ENCODE assay signal across 8 cellular contexts in the genomic region with DNA sequence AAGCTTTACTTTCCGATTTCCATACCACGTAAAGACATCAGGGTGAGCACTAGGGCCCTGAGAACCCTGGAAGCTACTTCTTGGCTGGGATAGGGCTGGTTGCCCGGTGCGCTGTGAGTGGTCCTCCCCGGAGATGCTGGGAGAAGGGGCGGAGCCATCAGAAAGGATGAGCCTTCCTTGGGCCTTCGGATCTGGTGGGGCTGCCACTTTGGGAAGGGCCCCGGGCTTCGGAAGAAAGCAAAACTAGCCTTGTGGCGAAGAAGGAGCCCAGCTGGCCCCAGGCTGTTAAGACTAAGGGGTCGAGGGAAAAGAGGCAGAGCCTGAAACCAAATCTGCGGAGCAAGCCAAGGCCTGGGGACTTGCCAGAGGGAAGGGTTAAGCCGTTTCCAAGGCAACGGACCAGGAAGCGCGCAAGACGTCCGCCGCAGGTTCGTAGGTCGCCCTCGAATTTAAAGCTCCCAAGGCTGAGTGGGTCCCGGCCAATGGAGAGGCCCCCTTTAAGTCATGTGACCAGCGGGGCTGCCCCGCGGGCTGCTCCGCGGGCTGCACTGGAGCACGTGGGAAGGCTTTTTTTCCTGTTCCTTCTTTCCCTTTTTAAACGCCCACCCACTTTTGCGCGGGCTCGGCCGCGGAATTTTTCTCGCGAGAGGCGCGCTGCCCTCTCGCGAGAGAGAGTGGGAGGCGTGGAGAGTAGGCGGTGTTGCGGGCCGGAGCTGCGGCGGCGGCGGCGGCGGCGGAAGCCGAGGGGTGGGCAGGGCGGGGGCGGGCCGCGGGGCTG. TPM values are rescaled to one million over a fixed set of nuclear protein-coding genes. Genes with fewer than 3 reads are reported as not detected.
DNase-seq lines count a peak whose midpoint lies in the region; ATAC-seq and TF ChIP-seq lines count a peak whose summit lies in the region.

No MANE protein-coding gene starts in this region.

- peak overlapping the region; percentile 74 for H3K4me2 ChIP-seq in mammary epithelial cell (ENCODE audit: insufficient read depth, low read depth, low read length)

- peak overlapping the region; percentile 82 for H3K27ac ChIP-seq in VCaP
- peak overlapping the region; percentile 86 for H3K27ac ChIP-seq in mammary epithelial cell (ENCODE audit: insufficient read depth, low read depth, low read length)
- H3K27ac ChIP-seq in iPS-20b (ENCODE audit: low read length): peak overlapping the region; percentile 65
- H3K27ac ChIP-seq in skeletal muscle tissue (ENCODE audit: low read depth, low read length): peak overlapping the region; percentile 84

- DNase-seq in ACHN (peak; percentile 97), NCI-H2171 treated with DMSO at 0.1 percent for 48 hours (lab: John Stamatoyannopoulos, UW) (peak; percentile 92), mammary epithelial cell (peak; percentile 97)

- peak; percentile 81 for ATAC-seq in GM18870 (IDR thresholded peaks at IDR 0.05; ENCODE audit: unreplicated experiment)
- ATAC-seq in HG03108 (IDR thresholded peaks at IDR 0.05; ENCODE audit: unreplicated experiment): peak; percentile 74

- H3K4me3 ChIP-seq in mammary epithelial cell (replicated peaks in 1 of 3; ENCODE audit: insufficient read depth in 1 of 3, low read depth in 2 of 3, low read length in 3 of 3): peak overlapping the region; percentile 76 to 90 (median 87)
- H3K4me3 ChIP-seq in iPS-20b (ENCODE audit: low read length): peak overlapping the region; percentile 88
- H3K4me3 ChIP-seq in skeletal muscle tissue (ENCODE audit: low read length in 3 of 3): peak overlapping the region; percentile 78 to 89 (median 86)

- H3K36me3 ChIP-seq in mammary epithelial cell (ENCODE audit: insufficient read depth, low read length) (no peaks in the 10 kb centered on the region), iPS-20b (ENCODE audit: insufficient read depth, low read depth, low read length) (no peaks in the 10 kb centered on the region), skeletal muscle tissue (ENCODE audit: control insufficient read depth in 3 of 3, insufficient read depth in 3 of 3, low read length in 3 of 3) (no peaks in the 10 kb centered on the region)

- intact Hi-C loops in mammary epithelial cell (cut with micrococcal nuclease): no loop called here

- 3% methylated on average over 14 of the region's 57 CpGs for WGBS in mammary epithelial cell (ENCODE audit: low coverage, missing lambda C conversion rate)

- H3K27me3 ChIP-seq in mammary epithelial cell (ENCODE audit: insufficient read depth, low read length) (no peaks in the 10 kb centered on the region), iPS-20b (ENCODE audit: insufficient read depth, low read length) (no peaks in the 10 kb centered on the region), skeletal muscle tissue (ENCODE audit: control insufficient read depth in 3 of 3, insufficient read depth in 3 of 3, low read length in 3 of 3) (peaks cover 0 to 5% (median 0%) of the 10 kb centered on the region in 3 donors)

- peak overlapping the region; percentile 97 for H2AFZ ChIP-seq in mammary epithelial cell (ENCODE audit: low read depth, low read length)

- H3K4me1 ChIP-seq in mammary epithelial cell (ENCODE audit: insufficient read depth, low read length) (peaks cover 21% of the 10 kb centered on the region), iPS-20b (ENCODE audit: insufficient read depth, low read length) (peaks cover 14% of the 10 kb centered on the region; the same call in 1 of the 2 replicates), skeletal muscle tissue (ENCODE audit: control insufficient read depth in 3 of 3, insufficient read depth in 3 of 3, low read length in 3 of 3) (peaks cover 6 to 18% (median 16%) of the 10 kb centered on the region in 3 donors)

- H3K9ac ChIP-seq in mammary epithelial cell (ENCODE audit: insufficient read depth, low read length): peak overlapping the region; percentile 65
- peak overlapping the region; percentile 83; the same call in 1 of the 2 replicates for H3K9ac ChIP-seq in iPS-20b (ENCODE audit: low read depth, low read length)
- H3K9ac ChIP-seq in skeletal muscle tissue (ENCODE audit: low read depth in 1 of 3, low read length in 3 of 3): peak overlapping the region; percentile 58 to 70 (median 65)

- TF ChIP-seq CTCF in VCaP (conservative IDR thresholded peaks at IDR 0.05) (no peak), mammary epithelial cell (conservative IDR thresholded peaks at IDR 0.05 in 1 of 2, IDR thresholded peaks at IDR 0.05 in 1 of 2; ENCODE audit: extremely low read depth in 1 of 2, insufficient read depth in 1 of 2, low read depth in 1 of 2, low read length in 2 of 2) (no peak)

- dilution Hi-C loops in mammary epithelial cell (cut with HindIII; ENCODE audit: low sequenced_read_pairs): no loop called here

- peaks cover 43% of the 10 kb centered on the region for H3K79me2 ChIP-seq in mammary epithelial cell (ENCODE audit: insufficient read depth, low read length)

- CTCF ChIA-PET in mammary epithelial cell (lab: Charles Lee; ENCODE audit: low non-redundant PET): no interaction called here

- in situ Hi-C loops in ACHN (cut with HindIII; ENCODE audit: low pct_ligation_motif_present, low pct_unique_long_range_greater_than_20kb, low sequenced_read_pairs) (no loop called here), mammary epithelial cell (cut with MboI; ENCODE audit: low sequenced_read_pairs in 2 of 2) (no loop called here)

- no TSS peak for BruUV-seq in mammary epithelial cell (replicated peaks; lab: Mats Ljungman, UMichigan)

- no peaks in the 10 kb centered on the region for H3K9me3 ChIP-seq in mammary epithelial cell (replicated peaks; ENCODE audit: insufficient read depth, low read length)
- H3K9me3 ChIP-seq in iPS-20b (ENCODE audit: insufficient read depth, low read depth, low read length): peaks cover 7% of the 10 kb centered on the region; the same call in 1 of the 2 replicates
- H3K9me3 ChIP-seq in skeletal muscle tissue (ENCODE audit: control insufficient read depth in 3 of 3, low read length in 3 of 3): no peaks in the 10 kb centered on the region

- no peaks in the 10 kb centered on the region for H4K20me1 ChIP-seq in mammary epithelial cell (ENCODE audit: insufficient read depth, low read length)

RNA-seq across cellular contexts. Expression of a gene that starts 0.4 kb away (rescaled TPM):
- 10 to 100 TPM; 28.5 to 28.6 TPM for total RNA-seq in mammary epithelial cell
- 12.8 TPM for polyA plus RNA-seq in mammary epithelial cell
- polyA minus RNA-seq in mammary epithelial cell: 21.7 TPM
- total RNA-seq in skeletal muscle tissue: 16.7 TPM

Comparison
In these comparisons a context has a peak if more than half of its experiments do, and no peak if none do; other contexts are left out.
1. Peak in every context shown above with its lines: DNase-seq, ATAC-seq, H3K4me3 ChIP-seq and H3K27ac ChIP-seq.